ENCODE assay signal across 2 cellular contexts in the genomic region with DNA sequence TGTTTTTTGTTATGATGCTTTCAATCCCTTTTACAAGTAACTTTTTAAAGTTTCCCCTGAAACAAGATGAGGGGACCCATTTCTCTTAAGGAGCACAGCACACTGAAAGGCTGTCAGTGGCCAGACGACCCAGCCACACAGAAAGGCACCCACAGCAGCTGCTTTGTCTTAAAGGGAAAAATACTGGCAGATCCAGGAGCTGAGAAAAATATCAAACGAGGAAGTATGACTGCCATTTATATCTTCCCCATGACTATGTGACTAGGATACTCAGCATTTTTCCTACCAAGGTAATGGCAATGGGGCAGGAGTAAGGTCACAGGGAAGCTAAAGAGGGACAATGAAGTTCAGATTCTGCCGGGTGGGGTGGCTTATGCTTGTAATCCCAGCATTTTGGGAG.
TF ChIP-seq lines count a peak whose summit lies in the region.

No MANE protein-coding gene starts in this region.

TF ChIP-seq in IMR-90, 13 proteins besides CTCF, POLR2A, EP300 and RAD21:
- TF ChIP-seq, protein P1, sequence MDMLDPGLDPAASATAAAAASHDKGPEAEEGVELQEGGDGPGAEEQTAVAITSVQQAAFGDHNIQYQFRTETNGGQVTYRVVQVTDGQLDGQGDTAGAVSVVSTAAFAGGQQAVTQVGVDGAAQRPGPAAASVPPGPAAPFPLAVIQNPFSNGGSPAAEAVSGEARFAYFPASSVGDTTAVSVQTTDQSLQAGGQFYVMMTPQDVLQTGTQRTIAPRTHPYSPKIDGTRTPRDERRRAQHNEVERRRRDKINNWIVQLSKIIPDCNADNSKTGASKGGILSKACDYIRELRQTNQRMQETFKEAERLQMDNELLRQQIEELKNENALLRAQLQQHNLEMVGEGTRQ (IDR thresholded peaks at IDR 0.05; ENCODE audit: low read depth, low read length), result no peak
- TF ChIP-seq SMC3 (IDR thresholded peaks at IDR 0.05; ENCODE audit: low read depth, low read length) (no peak), BHLHE40 (IDR thresholded peaks at IDR 0.05; ENCODE audit: low read depth, low read length) (no peak), MAZ (IDR thresholded peaks at IDR 0.05; ENCODE audit: borderline replicate concordance, low read depth, low read length) (no peak), RFX5 (IDR thresholded peaks at IDR 0.05; ENCODE audit: low read depth, low read length) (no peak), NFE2L2 (IDR thresholded peaks at IDR 0.05; ENCODE audit: low read depth, low read length) (no peak), MXI1 (IDR thresholded peaks at IDR 0.05; ENCODE audit: borderline replicate concordance, low read depth, low read length) (no peak), RCOR1 (IDR thresholded peaks at IDR 0.05; ENCODE audit: insufficient replicate concordance, low read length) (no peak), FOS (IDR thresholded peaks at IDR 0.05; ENCODE audit: low read depth, low read length) (no peak), CEBPB (IDR thresholded peaks at IDR 0.05; ENCODE audit: low read depth, low read length) (no peak), CHD1 (IDR thresholded peaks at IDR 0.05; ENCODE audit: low read depth, low read length) (no peak), MAFK (IDR thresholded peaks at IDR 0.05; ENCODE audit: low read depth, low read length) (no peak)
- TF ChIP-seq, protein P2, sequence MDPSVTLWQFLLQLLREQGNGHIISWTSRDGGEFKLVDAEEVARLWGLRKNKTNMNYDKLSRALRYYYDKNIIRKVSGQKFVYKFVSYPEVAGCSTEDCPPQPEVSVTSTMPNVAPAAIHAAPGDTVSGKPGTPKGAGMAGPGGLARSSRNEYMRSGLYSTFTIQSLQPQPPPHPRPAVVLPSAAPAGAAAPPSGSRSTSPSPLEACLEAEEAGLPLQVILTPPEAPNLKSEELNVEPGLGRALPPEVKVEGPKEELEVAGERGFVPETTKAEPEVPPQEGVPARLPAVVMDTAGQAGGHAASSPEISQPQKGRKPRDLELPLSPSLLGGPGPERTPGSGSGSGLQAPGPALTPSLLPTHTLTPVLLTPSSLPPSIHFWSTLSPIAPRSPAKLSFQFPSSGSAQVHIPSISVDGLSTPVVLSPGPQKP (IDR thresholded peaks at IDR 0.05; ENCODE audit: borderline replicate concordance, low read depth, low read length), result no peak

TF ChIP-seq in K562, 482 proteins besides CTCF, POLR2A, EP300 and RAD21:
- TF ChIP-seq DMBX1 (CRISPR knock-in tag; IDR thresholded peaks at IDR 0.05; ENCODE audit: borderline replicate concordance) (no peak), ZNF316 (IDR thresholded peaks at IDR 0.05) (peak; percentile 41; the same call in 1 of the 2 replicates)
